ENCODE assay signal across 22 cellular contexts in genomic region chr17:43563262-43564079, GRCh38. TPM values are rescaled to one million over a fixed set of nuclear protein-coding genes. Genes with fewer than 3 reads are reported as not detected.
DNase-seq lines count a peak whose midpoint lies in the region; ATAC-seq and TF ChIP-seq lines count a peak whose summit lies in the region.
"Had no signal": no experiment of that assay in that cellular context is flagged by ENCODE, and none has a peak within 500 bp of the region (broad histone marks: within the 10 kb centered on the region; RNA-seq: fewer than 3 reads in every experiment).

No MANE protein-coding gene starts in this region.

- H2BK120ac ChIP-seq in neuronal stem cell (ENCODE audit: low read depth, low read length): no peak overlapping the region

- peak overlapping the region; percentile 12 for H3K9ac ChIP-seq in Loucy (ENCODE audit: low read depth, low read length, poor library complexity, severe bottlenecking)
- no peak overlapping the region for H3K9ac ChIP-seq in fibroblast of lung (ENCODE audit: insufficient read depth, low read length)
- no peak overlapping the region for H3K9ac ChIP-seq in neuronal stem cell (ENCODE audit: low read depth, low read length, poor library complexity)

- no peak overlapping the region for H3K23ac ChIP-seq in neuronal stem cell (ENCODE audit: low read depth, low read length, poor library complexity)

- H3K4me3 ChIP-seq in Loucy (ENCODE audit: low read length, poor library complexity, severe bottlenecking): peak overlapping the region; percentile 45
- no peak overlapping the region for H3K4me3 ChIP-seq in fibroblast of lung (replicated peaks in 1 of 4; ENCODE audit: control extremely low read depth in 1 of 4, insufficient read depth in 1 of 4, low read depth in 3 of 4, low read length in 4 of 4)
- no peak overlapping the region for H3K4me3 ChIP-seq in neuronal stem cell (ENCODE audit: low read length in 2 of 2)
- H3K4me3 ChIP-seq: esophagus squamous epithelium, lower lobe of right lung, SJSA1, transverse colon had no signal

- no peak overlapping the region for H3K18ac ChIP-seq in neuronal stem cell (ENCODE audit: low read length)

- H4K20me1 ChIP-seq in Loucy (ENCODE audit: insufficient read depth, low read length, poor library complexity, severe bottlenecking): no peaks in the 10 kb centered on the region
- H4K20me1 ChIP-seq in fibroblast of lung (ENCODE audit: control insufficient read depth, extremely low read depth, insufficient read depth, low read length): no peaks in the 10 kb centered on the region

- no CpG with 5 or more reads among the region's 16 CpGs for WGBS in neuronal stem cell (ENCODE audit: extremely low coverage in 2 of 2, insufficient read length in 2 of 2, insufficient replicate concordance in 1 of 2), 2 donors

- H2BK15ac ChIP-seq in neuronal stem cell (ENCODE audit: low read length): no peak overlapping the region

- H4K8ac ChIP-seq in neuronal stem cell (ENCODE audit: low read depth, low read length): no peak overlapping the region

- no peak overlapping the region for H4K91ac ChIP-seq in neuronal stem cell (ENCODE audit: low read depth, low read length, poor library complexity)

- H3K36me3 ChIP-seq in Loucy (ENCODE audit: insufficient read depth, low read length) (no peaks in the 10 kb centered on the region), fibroblast of lung (ENCODE audit: control insufficient read depth, insufficient read depth, low read length) (no peaks in the 10 kb centered on the region), neuronal stem cell (replicated peaks in 1 of 2; ENCODE audit: control insufficient read depth in 2 of 2, insufficient read depth in 2 of 2, low read length in 2 of 2) (no peaks in the 10 kb centered on the region)
- H3K36me3 ChIP-seq: esophagus squamous epithelium, lower lobe of right lung, neutrophil, SJSA1, transverse colon had no signal

- no peaks in the 10 kb centered on the region for H3K79me1 ChIP-seq in neuronal stem cell (ENCODE audit: low read depth, low read length)

- no peak overlapping the region for H3K4ac ChIP-seq in neuronal stem cell (ENCODE audit: low read length)

- H2AFZ ChIP-seq in Loucy (ENCODE audit: low read length): peak overlapping the region; percentile 42; the same call in 1 of the 2 replicates
- H2AFZ ChIP-seq in fibroblast of lung (ENCODE audit: low read length): no peak overlapping the region
- H2AFZ ChIP-seq in neuronal stem cell (ENCODE audit: low read length): peak overlapping the region; percentile 66

- no peak overlapping the region for H2BK12ac ChIP-seq in neuronal stem cell (ENCODE audit: low read length)

- H3K27me3 ChIP-seq in Loucy (ENCODE audit: insufficient read depth, low read length, poor library complexity, severe bottlenecking) (no peaks in the 10 kb centered on the region), fibroblast of lung (ENCODE audit: control insufficient read depth, insufficient read depth, low read length) (no peaks in the 10 kb centered on the region), neuronal stem cell (ENCODE audit: control insufficient read depth in 3 of 3, insufficient read depth in 3 of 3, low read depth in 1 of 3, low read length in 3 of 3) (peaks cover 0 to 18% (median 0%) of the 10 kb centered on the region in 3 experiments)
- H3K27me3 ChIP-seq: SJSA1 had no signal

- peaks cover 15% of the 10 kb centered on the region for H3K4me1 ChIP-seq in Loucy (ENCODE audit: insufficient read depth, low read length, poor library complexity, severe bottlenecking)
- H3K4me1 ChIP-seq in fibroblast of lung (ENCODE audit: control insufficient read depth, extremely low read depth, insufficient read depth, low read length): no peaks in the 10 kb centered on the region
- peaks cover 14 to 15% of the 10 kb centered on the region in 2 donors for H3K4me1 ChIP-seq in neuronal stem cell (ENCODE audit: control insufficient read depth in 2 of 2, insufficient read depth in 1 of 2, low read depth in 1 of 2, low read length in 2 of 2)
- H3K4me1 ChIP-seq: SJSA1 had no signal

- H2BK5ac ChIP-seq in neuronal stem cell (ENCODE audit: low read length): no peak overlapping the region

- DNase-seq in ELF-1 (ENCODE audit: low read depth, low spot score) (peak; percentile 62), fibroblast of lung (ENCODE audit: low read depth in 2 of 2) (no peak), neuronal stem cell (ENCODE audit: low spot score) (no peak), NCI-H1092 (lab: John Stamatoyannopoulos, UW) (no peak), midbrain (lab: John Stamatoyannopoulos, UW) (no peak)
- DNase-seq: activated CD4-positive, alpha-beta T cell treated with anti-CD3 and anti-CD28 coated beads, Interleukin-2, amount 10 ng/mL, durations not matched to agents 7 days and 5 days; activated naive CD8-positive, alpha-beta T cell treated with anti-CD3 and anti-CD28 coated beads, Interleukin-2, amount 50 U/mL, for 24 hours; effector memory CD8-positive, alpha-beta T cell; esophagus squamous epithelium; GOT3; lower lobe of right lung; MM.1S; NCI-H1436; NCI-H510A treated with DMSO at 0.1 percent for 48 hours; stimulated activated naive CD8-positive, alpha-beta T cell treated with anti-CD3 and anti-CD28 coated beads, Interleukin-15, amount 100 ng/mL, for 72 hours; transverse colon had no signal

- ATAC-seq in GM19455 (IDR thresholded peaks at IDR 0.05; ENCODE audit: unreplicated experiment) (no peak), HG03159 (IDR thresholded peaks at IDR 0.05; ENCODE audit: unreplicated experiment) (no peak)
- ATAC-seq: activated naive CD8-positive, alpha-beta T cell treated with anti-CD3 and anti-CD28 coated beads, Interleukin-2, amount 50 U/mL, for 24 hours; activated T-helper 17 cell treated with anti-CD3 and anti-CD28 coated beads, Interleukin-2, amount 50 U/mL, for 72 hours; effector memory CD8-positive, alpha-beta T cell; lower lobe of right lung; stimulated activated naive CD8-positive, alpha-beta T cell treated with anti-CD3 and anti-CD28 coated beads, Interleukin-15, amount 100 ng/mL, for 72 hours had no signal

- H3K14ac ChIP-seq in neuronal stem cell (ENCODE audit: low read length): no peak overlapping the region

- H3K79me2 ChIP-seq in Loucy (ENCODE audit: insufficient read depth, low read length): no peaks in the 10 kb centered on the region
- H3K79me2 ChIP-seq in fibroblast of lung (ENCODE audit: control insufficient read depth, insufficient read depth, low read length): no peaks in the 10 kb centered on the region

- no peak overlapping the region for H3K27ac ChIP-seq in fibroblast of lung (ENCODE audit: insufficient read depth, low read length)
- H3K27ac ChIP-seq in neuronal stem cell (replicated peaks; ENCODE audit: low read length): no peak overlapping the region
- H3K27ac ChIP-seq: esophagus squamous epithelium, lower lobe of right lung, neutrophil, SJSA1, transverse colon had no signal

- TF ChIP-seq CTCF in Loucy (conservative IDR thresholded peaks at IDR 0.05; ENCODE audit: low read length) (no peak), fibroblast of lung (conservative IDR thresholded peaks at IDR 0.05 in 1 of 2, IDR thresholded peaks at IDR 0.05 in 1 of 2; ENCODE audit: low read depth in 1 of 2, low read length in 2 of 2) (no peak)

- H3K4me2 ChIP-seq in Loucy (ENCODE audit: low read depth, low read length, poor library complexity, severe bottlenecking): peak overlapping the region; percentile 80
- peak overlapping the region; percentile 19 for H3K4me2 ChIP-seq in fibroblast of lung (ENCODE audit: extremely low read depth, insufficient read depth, low read length)
- H3K4me2 ChIP-seq in neuronal stem cell (ENCODE audit: insufficient read depth, low read length, poor library complexity, severe bottlenecking): peak overlapping the region; percentile 15

- no peaks in the 10 kb centered on the region for H3K9me3 ChIP-seq in Loucy (ENCODE audit: insufficient read depth, low read depth, low read length)
- no peaks in the 10 kb centered on the region for H3K9me3 ChIP-seq in fibroblast of lung (ENCODE audit: control insufficient read depth, insufficient read depth, low read depth, low read length)
- no peaks in the 10 kb centered on the region for H3K9me3 ChIP-seq in neuronal stem cell (replicated peaks in 1 of 2; ENCODE audit: control insufficient read depth in 2 of 2, insufficient read depth in 1 of 2, low read depth in 1 of 2, low read length in 2 of 2)
- H3K9me3 ChIP-seq: esophagus squamous epithelium, lower lobe of right lung, neutrophil, SJSA1, transverse colon had no signal

- no peaks in the 10 kb centered on the region for H3K9me2 ChIP-seq in Loucy (replicated peaks; ENCODE audit: low read depth, low read length)

- H2AK5ac ChIP-seq in neuronal stem cell (ENCODE audit: low read depth, low read length): no peak overlapping the region

- no peaks in the 10 kb centered on the region for H3F3A ChIP-seq in Loucy (ENCODE audit: low read depth)

RNA-seq across cellular contexts. Expression of gene ETV4, which starts 17.3 kb away (rescaled TPM):
- total RNA-seq in fibroblast of lung: 0.33 and 0.51 TPM in 2 replicates
- polyA plus RNA-seq in fibroblast of lung: 1.8 and 4.1 TPM in 2 replicates
- 2.4 and 7.6 TPM in 2 replicates for polyA plus RNA-seq in fibroblast of lung (2012)
- polyA minus RNA-seq in fibroblast of lung (ENCODE audit: low replicate concordance): 6.4 and 8.2 TPM in 2 replicates
- polyA plus RNA-seq in neuronal stem cell (2013, experiment 1 of 2): 29.7 TPM
- polyA plus RNA-seq in neuronal stem cell (2013, experiment 2 of 2): 29.0 TPM

Comparison
In these comparisons a context has a peak if more than half of its experiments do, and no peak if none do; other contexts are left out.
1. H3K4me2 ChIP-seq: peak in every context shown above with its lines; median percentile 80 in Loucy; 19 in fibroblast of lung; 15 in neuronal stem cell.